27 cellular contexts compared by ENCODE assay signal in the genomic region with DNA sequence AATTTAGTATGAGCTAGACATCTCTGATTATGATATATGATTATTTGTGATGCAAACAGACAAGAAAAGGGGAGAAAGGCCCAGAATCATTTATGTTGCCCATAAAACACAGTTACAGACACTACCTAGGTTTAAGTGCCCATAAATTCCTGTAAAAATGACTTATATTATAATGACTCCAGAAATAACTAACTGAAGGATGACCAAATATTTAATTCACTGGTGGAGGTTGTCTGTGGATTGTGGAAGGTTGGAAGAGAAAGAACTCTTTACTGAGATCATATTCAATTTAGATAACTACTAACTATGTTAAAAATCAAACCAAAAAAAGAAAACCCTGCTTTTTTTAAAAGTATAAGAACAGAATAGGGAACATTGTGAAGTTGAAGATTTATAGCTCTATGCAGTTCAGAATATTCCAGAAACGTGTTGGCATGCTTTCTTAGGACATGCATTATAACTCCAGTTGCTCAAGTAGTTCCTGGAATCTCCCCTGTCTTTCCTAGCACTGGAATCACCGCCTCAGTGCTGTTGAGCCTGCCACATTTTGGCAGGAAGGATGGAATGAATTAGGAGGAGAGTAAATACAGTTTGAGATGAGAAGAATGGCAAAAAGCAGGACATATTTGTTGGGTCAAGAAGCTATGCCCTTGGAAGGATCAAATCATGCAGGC.
DNase-seq lines count a peak whose midpoint lies in the region; ATAC-seq and TF ChIP-seq lines count a peak whose summit lies in the region.
"Had no signal": no experiment of that assay in that cellular context is flagged by ENCODE, and none has a peak within 500 bp of the region (broad histone marks: within the 10 kb centered on the region; RNA-seq: fewer than 3 reads in every experiment).

No MANE protein-coding gene starts in this region.

- in situ Hi-C loops in IMR-90 (cut with MboI; ENCODE audit: low sequenced_read_pairs): no loop called here

- H4K91ac ChIP-seq in IMR-90 (ENCODE audit: insufficient read depth, low read depth, low read length): no peak overlapping the region

- ATAC-seq in IMR-90 (ENCODE audit: low read depth): no peak
- ATAC-seq in GM21447 (IDR thresholded peaks at IDR 0.05; ENCODE audit: unreplicated experiment): no peak

- H3K4me1 ChIP-seq in IMR-90 (ENCODE audit: control insufficient read depth, insufficient read depth, low read length): peaks cover 3% of the 10 kb centered on the region; the same call in 1 of the 2 replicates
- H3K4me1 ChIP-seq in A673 (ENCODE audit: insufficient read depth, low read length, poor library complexity, severe bottlenecking): no peaks in the 10 kb centered on the region

- H3K36me3 Mint-ChIP-seq in nephron progenitor cell (ENCODE audit: low read depth): no peaks in the 10 kb centered on the region
- H3K36me3 Mint-ChIP-seq: CD8-positive, alpha-beta memory T cell had no signal

- H3K9me3 ChIP-seq in IMR-90 (ENCODE audit: control insufficient read depth, insufficient read depth, low read length): no peaks in the 10 kb centered on the region
- no peaks in the 10 kb centered on the region for H3K9me3 ChIP-seq in A673 (ENCODE audit: low read depth, low read length, poor library complexity, severe bottlenecking)

- H3K4ac ChIP-seq in IMR-90 (ENCODE audit: low read depth, low read length): no peak overlapping the region

- peak overlapping the region; percentile 30; the same call in 1 of the 2 replicates for H4K5ac ChIP-seq in IMR-90 (ENCODE audit: low read depth, low read length)

- dilution Hi-C loops in IMR-90 (cut with HindIII; ENCODE audit: low sequenced_read_pairs, unreplicated experiment): no loop called here

- H3K4me1 Mint-ChIP-seq in nephron progenitor cell: peaks cover 11% of the 10 kb centered on the region
- H3K4me1 Mint-ChIP-seq: CD8-positive, alpha-beta memory T cell had no signal

- no peak overlapping the region for H3K14ac ChIP-seq in IMR-90 (replicated peaks; ENCODE audit: low read depth, low read length)

- no CpG with 5 or more reads among the region's 2 CpGs for WGBS in IMR-90 (ENCODE audit: extremely low coverage in 2 of 2, insufficient read length in 1 of 2), 2 experiments

- no peak overlapping the region for H3K56ac ChIP-seq in IMR-90 (ENCODE audit: extremely low read depth, insufficient read depth, low read length)

- H2BK5ac ChIP-seq in IMR-90 (ENCODE audit: low read depth, low read length, poor library complexity, severe bottlenecking): no peak overlapping the region

- H3K4me3 ChIP-seq in IMR-90 (ENCODE audit: insufficient read depth, low read depth, low read length) (no peak overlapping the region), fibroblast of mammary gland (ENCODE audit: control insufficient read depth, low read depth, low read length) (no peak overlapping the region), A673 (ENCODE audit: low read depth, low read length, poor library complexity, severe bottlenecking) (no peak overlapping the region)

- H2AK9ac ChIP-seq in IMR-90 (replicated peaks; ENCODE audit: low read depth, low read length, poor library complexity): no peak overlapping the region

- CTCF ChIA-PET in IMR-90 (lab: Yijun Ruan, JAX): no interaction called here
- CTCF ChIA-PET in A673 (lab: Charles Lee): no interaction called here

- H3K27ac ChIP-seq in IMR-90 (ENCODE audit: insufficient read depth, low read length): peak overlapping the region; percentile 41; the same call in 1 of the 2 replicates
- H3K27ac ChIP-seq in A673 (ENCODE audit: low read depth, low read length, poor library complexity, severe bottlenecking): no peak overlapping the region
- H3K27ac ChIP-seq: C4-2B, HL-60, RWPE1 had no signal

- DNase-seq in AG08395 (ENCODE audit: low spot score) (peak; percentile 12), IMR-90 (no peak), fibroblast of mammary gland (ENCODE audit: low read depth) (peak; percentile 38), nephron progenitor cell (no peak), A673 (ENCODE audit: low spot score) (no peak), HT-29 (ENCODE audit: low spot score) (no peak)
- no peak for DNase-seq in activated CD4-positive, alpha-beta T cell treated with anti-CD3 and anti-CD28 coated beads, Interleukin-2, amount 50 U/mL, for 48 hours
- DNase-seq: 8988T; AML-193; CD8-positive, alpha-beta memory T cell; DMS 273 treated with DMSO at 0.1 percent for 48 hours; DMS79; GF-D8; Karpas-422; NCI-H1092 treated with DMSO at 0.1 percent for 48 hours; NCI-H1436; NCI-H187; NCI-H2081 treated with DMSO at 0.1 percent for 48 hours; NCI-H2171; NCI-H226; NCI-H510A; NCI-H69; SHP77 had no signal

- no peak overlapping the region for H4K8ac ChIP-seq in IMR-90 (ENCODE audit: low read depth in 2 of 2, low read length in 2 of 2)

- H3K79me1 ChIP-seq in IMR-90 (ENCODE audit: low read depth in 1 of 2, low read length in 2 of 2): no peaks in the 10 kb centered on the region

- H3K18ac ChIP-seq in IMR-90 (ENCODE audit: low read depth, low read length): peak overlapping the region; percentile 37

- no peak for TF ChIP-seq POLR2A in IMR-90 (IDR thresholded peaks at IDR 0.05; ENCODE audit: low read depth, low read length)

- peak overlapping the region; percentile 76 for H3K27ac Mint-ChIP-seq in nephron progenitor cell
- H3K27ac Mint-ChIP-seq: CD8-positive, alpha-beta memory T cell had no signal

- H2BK120ac ChIP-seq in IMR-90 (ENCODE audit: low read depth, low read length): peak overlapping the region; percentile 8

- H3K9me1 ChIP-seq in IMR-90 (ENCODE audit: insufficient read depth, low read length): no peaks in the 10 kb centered on the region

- H3K23ac ChIP-seq in IMR-90 (ENCODE audit: low read depth, low read length): no peak overlapping the region

- no peak overlapping the region for H2AFZ ChIP-seq in IMR-90 (replicated peaks; ENCODE audit: low read length, poor library complexity)

- H3K9me3 Mint-ChIP-seq in nephron progenitor cell: no peaks in the 10 kb centered on the region
- H3K9me3 Mint-ChIP-seq: CD8-positive, alpha-beta memory T cell had no signal

- no peak overlapping the region for H3K4me3 Mint-ChIP-seq in nephron progenitor cell
- H3K4me3 Mint-ChIP-seq: CD8-positive, alpha-beta memory T cell had no signal

- H2AK5ac ChIP-seq in IMR-90 (ENCODE audit: low read depth, low read length): no peak overlapping the region

- H3K9ac ChIP-seq in IMR-90 (ENCODE audit: low read depth, low read length): no peak overlapping the region

- no peak for TF ChIP-seq RAD21 in IMR-90 (IDR thresholded peaks at IDR 0.05; ENCODE audit: low read length)

- H2BK15ac ChIP-seq in IMR-90 (ENCODE audit: low read depth, low read length): 0 out of 3 replicates have a peak overlapping the region, but pooled peaks have one; percentile 20

- POLR2A ChIA-PET in IMR-90 (lab: Charles Lee; ENCODE audit: unreplicated experiment): no interaction called here
- POLR2A ChIA-PET in A673 (lab: Charles Lee; ENCODE audit: low non-redundant PET): no interaction called here

- peaks cover 3% of the 10 kb centered on the region for H3K27me3 Mint-ChIP-seq in nephron progenitor cell (ENCODE audit: low read depth, poor library complexity)
- H3K27me3 Mint-ChIP-seq: CD8-positive, alpha-beta memory T cell had no signal

- H2BK20ac ChIP-seq in IMR-90 (ENCODE audit: low read depth, low read length): no peak overlapping the region

- H3K36me3 ChIP-seq in IMR-90 (ENCODE audit: control insufficient read depth, insufficient read depth, low read length) (no peaks in the 10 kb centered on the region), A673 (ENCODE audit: insufficient read depth, low read length, poor library complexity, severe bottlenecking) (no peaks in the 10 kb centered on the region)

- no peak for TF ChIP-seq CTCF in IMR-90 (conservative IDR thresholded peaks at IDR 0.05; ENCODE audit: low read depth, low read length)
- no peak for TF ChIP-seq CTCF in fibroblast of mammary gland (conservative IDR thresholded peaks at IDR 0.05; ENCODE audit: control insufficient read depth, insufficient read depth, low read depth, low read length)
- TF ChIP-seq CTCF in nephron progenitor cell (IDR thresholded peaks at IDR 0.05): no peak
- no peak for TF ChIP-seq CTCF in A673 (conservative IDR thresholded peaks at IDR 0.05; ENCODE audit: low read depth, low read length)

- no peaks in the 10 kb centered on the region for H3K27me3 ChIP-seq in IMR-90 (ENCODE audit: control insufficient read depth, insufficient read depth, low read length)
- H3K27me3 ChIP-seq in A673 (replicated peaks; ENCODE audit: insufficient read depth, low read depth, low read length, poor library complexity): no peaks in the 10 kb centered on the region

- no peak overlapping the region for H3K4me2 ChIP-seq in IMR-90 (ENCODE audit: low read depth, low read length)

- BruUV-seq in IMR-90 (replicated peaks; lab: Mats Ljungman, UMichigan): no TSS peak
- no TSS peak for BruUV-seq in A673 (replicated peaks; lab: Mats Ljungman, UMichigan)

- intact Hi-C loops in IMR-90 (cut with micrococcal nuclease) (loop anchor here (10.0 kb wide), 1 partner anchor 487 kb away; no protein-coding TSS in a partner anchor), A673 (cut with micrococcal nuclease; ENCODE audit: unreplicated experiment) (no loop called here)

- H4K20me1 ChIP-seq in IMR-90 (ENCODE audit: insufficient read depth, low read length): no peaks in the 10 kb centered on the region

TF ChIP-seq in IMR-90, 13 proteins besides CTCF, POLR2A, EP300 and RAD21:
- no peak for TF ChIP-seq RCOR1 (IDR thresholded peaks at IDR 0.05; ENCODE audit: insufficient replicate concordance, low read length)
- no peak for TF ChIP-seq CHD1 (IDR thresholded peaks at IDR 0.05; ENCODE audit: low read depth, low read length)
- no peak for TF ChIP-seq MXI1 (IDR thresholded peaks at IDR 0.05; ENCODE audit: borderline replicate concordance, low read depth, low read length)

Comparison
In these comparisons a context has a peak if more than half of its experiments do, and no peak if none do; other contexts are left out.
1. DNase-seq: peak in AG08395 (single experiment) and fibroblast of mammary gland (single experiment); none in IMR-90 (single experiment), nephron progenitor cell (single experiment), activated CD4-positive, alpha-beta T cell treated with anti-CD3 and anti-CD28 coated beads, Interleukin-2, amount 50 U/mL, for 48 hours (0 of 2), A673 (single experiment) and HT-29 (single experiment).